19 cellular contexts compared by ENCODE assay signal in the genomic region with DNA sequence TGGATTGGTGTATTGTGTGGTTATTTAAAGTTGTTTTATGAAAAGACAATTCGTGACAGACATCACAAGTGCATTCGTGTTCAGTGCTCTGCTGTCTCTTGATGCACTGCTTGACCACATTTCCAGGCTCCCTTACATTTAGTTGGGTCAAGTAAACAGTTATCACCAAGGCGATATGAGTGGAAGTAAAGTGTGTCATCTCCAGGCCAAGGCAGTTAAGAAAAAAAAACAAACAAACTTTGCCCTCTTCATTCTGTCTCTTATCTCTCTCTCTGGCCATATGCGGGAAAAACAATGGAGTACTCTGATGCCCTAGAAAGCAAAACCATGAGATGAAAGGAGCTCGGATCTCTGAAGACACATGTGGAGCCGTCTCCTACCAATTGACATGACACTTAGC.
A peak's percentile ranks its signal among the peaks of the same experiment; 100 is the strongest.
DNase-seq lines count a peak whose midpoint lies in the region; ATAC-seq, FAIRE-seq and TF ChIP-seq lines count a peak whose summit lies in the region.
"Had no signal": no experiment of that assay in that cellular context is flagged by ENCODE, and none has a peak within 500 bp of the region (broad histone marks: within the 10 kb centered on the region; RNA-seq: fewer than 3 reads in every experiment).

No MANE protein-coding gene starts in this region.

- H3K36me3 ChIP-seq in Peyer's patch: no peaks in the 10 kb centered on the region
- H3K36me3 ChIP-seq: left lung had no signal

- peak overlapping the region; percentile 5 for H3K27ac Mint-ChIP-seq in activated T-helper 17 cell treated with anti-CD3 and anti-CD28 coated beads, Interleukin-2, amount 50 U/mL, for 72 hours
- H3K27ac Mint-ChIP-seq: CD8-positive, alpha-beta T cell had no signal

- 5% methylated on average over 6 of the region's 6 CpGs for WGBS in A549 (ENCODE audit: missing lambda C conversion rate)

- peaks cover 8% of the 10 kb centered on the region for H3K4me1 Mint-ChIP-seq in activated T-helper 17 cell treated with anti-CD3 and anti-CD28 coated beads, Interleukin-2, amount 50 U/mL, for 72 hours

- peak overlapping the region; percentile 48 for H3K4me2 ChIP-seq in A549

- no peak for FAIRE-seq in A549 (lab: Jason Lieb, UNC)
- FAIRE-seq: G401.6, GM12891 had no signal

- POLR2A ChIA-PET in A549 (lab: Yijun Ruan, JAX): no interaction called here

- CTCF ChIA-PET in A549 (lab: Yijun Ruan, JAX): no interaction called here

- no peaks in the 10 kb centered on the region for H3K9me3 Mint-ChIP-seq in activated T-helper 17 cell treated with anti-CD3 and anti-CD28 coated beads, Interleukin-2, amount 50 U/mL, for 72 hours
- H3K9me3 Mint-ChIP-seq: CD8-positive, alpha-beta T cell had no signal

- no peaks in the 10 kb centered on the region for H3K27me3 ChIP-seq in Peyer's patch
- H3K27me3 ChIP-seq: left lung had no signal

- H3K4me3 Mint-ChIP-seq in activated T-helper 17 cell treated with anti-CD3 and anti-CD28 coated beads, Interleukin-2, amount 50 U/mL, for 72 hours: no peak overlapping the region
- H3K4me3 Mint-ChIP-seq: CD8-positive, alpha-beta T cell had no signal

- DNase-seq in A549 (ENCODE audit: low read depth in 1 of 2, low spot score in 1 of 2): peak in 1 of 2 experiments; percentile 24
- peak; percentile 11 for DNase-seq in ELF-1 (ENCODE audit: low read depth, low spot score)
- peak; percentile 10 for DNase-seq in foreskin melanocyte
- DNase-seq in amniotic stem cell (lab: John Stamatoyannopoulos, UW): no peak
- no peak for DNase-seq in Peyer's patch
- no peak for DNase-seq in midbrain (lab: John Stamatoyannopoulos, UW)
- DNase-seq in ureter (ENCODE audit: low spot score): no peak
- DNase-seq: activated CD4-positive, alpha-beta T cell treated with anti-CD3 and anti-CD28 coated beads for 48 hours; activated naive CD4-positive, alpha-beta T cell treated with Interleukin-2 at 50 U/mL for 16 hours; CD8-positive, alpha-beta T cell; effector memory CD4-positive, alpha-beta T cell; left lung; NCI-H1930; NCI-H524 treated with DMSO at 0.1 percent for 48 hours; occipital lobe; SIG-M5 had no signal

- no peak for TF ChIP-seq EP300 in A549 (IDR thresholded peaks at IDR 0.05)

- H3K9me3 ChIP-seq in A549 (no peaks in the 10 kb centered on the region), Peyer's patch (no peaks in the 10 kb centered on the region)
- H3K9me3 ChIP-seq: left lung had no signal

- TF ChIP-seq CTCF in A549 (IDR thresholded peaks at IDR 0.05): no peak
- no peak for TF ChIP-seq CTCF in Peyer's patch (IDR thresholded peaks at IDR 0.05)

- H3K27me3 Mint-ChIP-seq in activated T-helper 17 cell treated with anti-CD3 and anti-CD28 coated beads, Interleukin-2, amount 50 U/mL, for 72 hours: peaks cover 5% of the 10 kb centered on the region

- no peaks in the 10 kb centered on the region for H3K36me3 Mint-ChIP-seq in activated T-helper 17 cell treated with anti-CD3 and anti-CD28 coated beads, Interleukin-2, amount 50 U/mL, for 72 hours (ENCODE audit: low read depth)
- H3K36me3 Mint-ChIP-seq: CD8-positive, alpha-beta T cell had no signal

- TF ChIP-seq POLR2A in A549 (IDR thresholded peaks at IDR 0.05; ENCODE audit: low read length): no peak
- TF ChIP-seq POLR2A in Peyer's patch (IDR thresholded peaks at IDR 0.05): no peak

- no peak overlapping the region for H3K27ac ChIP-seq in A549
- no peak overlapping the region for H3K27ac ChIP-seq in Peyer's patch
- H3K27ac ChIP-seq: left lung had no signal

- peak in 1 of 2 experiments; percentile 66; a peak in 3 of 6 replicates for ATAC-seq in A549
- ATAC-seq in activated T-helper 17 cell treated with anti-CD3 and anti-CD28 coated beads, Interleukin-2, amount 50 U/mL, for 72 hours (replicated peaks): peak; percentile 28
- ATAC-seq: CD8-positive, alpha-beta T cell; left lung had no signal

- H3K4me3 ChIP-seq in A549: no peak overlapping the region
- H3K4me3 ChIP-seq in Peyer's patch: no peak overlapping the region
- H3K4me3 ChIP-seq: left lung had no signal

- H3K4me1 ChIP-seq in A549 (peaks cover 5% of the 10 kb centered on the region; the same call in 2 of the 3 replicates), Peyer's patch (no peaks in the 10 kb centered on the region)
- H3K4me1 ChIP-seq: left lung had no signal

- no peak for TF ChIP-seq RAD21 in A549 (conservative IDR thresholded peaks at IDR 0.05 in 1 of 2, IDR thresholded peaks at IDR 0.05 in 1 of 2)

TF ChIP-seq in A549, 52 proteins besides CTCF, POLR2A, EP300 and RAD21:
- TF ChIP-seq RFX5 (IDR thresholded peaks at IDR 0.05) (no peak), EHF (CRISPR knock-in tag; IDR thresholded peaks at IDR 0.05) (no peak), POLR2AphosphoS2 (conservative IDR thresholded peaks at IDR 0.05; ENCODE audit: low read length) (no peak), ZC3H11A (IDR thresholded peaks at IDR 0.05) (no peak), CEBPB (IDR thresholded peaks at IDR 0.05) (no peak), MYC (IDR thresholded peaks at IDR 0.05; ENCODE audit: borderline replicate concordance, low read length) (no peak), HDAC2 (IDR thresholded peaks at IDR 0.05) (no peak), ZNF302 (CRISPR knock-in tag; IDR thresholded peaks at IDR 0.05) (no peak), HOXA7 (CRISPR knock-in tag; IDR thresholded peaks at IDR 0.05) (no peak)
- TF ChIP-seq, protein P1, sequence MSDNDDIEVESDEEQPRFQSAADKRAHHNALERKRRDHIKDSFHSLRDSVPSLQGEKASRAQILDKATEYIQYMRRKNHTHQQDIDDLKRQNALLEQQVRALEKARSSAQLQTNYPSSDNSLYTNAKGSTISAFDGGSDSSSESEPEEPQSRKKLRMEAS (IDR thresholded peaks at IDR 0.05): no peak

Comparison
In these comparisons a context has a peak if more than half of its experiments do, and no peak if none do; other contexts are left out.
1. DNase-seq: peak in ELF-1 (single experiment) and foreskin melanocyte (single experiment); none in amniotic stem cell (single experiment), Peyer's patch (0 of 3), midbrain (single experiment) and ureter (single experiment).